Comparison of ENCODE assay signal across 20 cellular contexts in genomic region chr14:22296088-22296487, GRCh38.
A peak's percentile ranks its signal among the peaks of the same experiment; 100 is the strongest.
DNase-seq lines count a peak whose midpoint lies in the region; ATAC-seq and TF ChIP-seq lines count a peak whose summit lies in the region.
"Had no signal": no experiment of that assay in that cellular context is flagged by ENCODE, and none has a peak within 500 bp of the region (broad histone marks: within the 10 kb centered on the region; RNA-seq: fewer than 3 reads in every experiment).

No MANE protein-coding gene starts in this region.

- no peaks in the 10 kb centered on the region for H3K79me1 ChIP-seq in IMR-90 (ENCODE audit: low read depth in 1 of 2, low read length in 2 of 2)

- CTCF ChIA-PET in IMR-90 (lab: Yijun Ruan, JAX) = interaction anchor here (1.0 to 1.6 kb wide), 2 partner anchors 30 to 69 kb away, joined by 3 to 5 read pairs; no protein-coding TSS in a partner anchor

- POLR2A ChIA-PET in IMR-90 (lab: Charles Lee; ENCODE audit: unreplicated experiment) = no interaction called here
- POLR2A ChIA-PET in naive thymus-derived CD8-positive, alpha-beta T cell (lab: Charles Lee) = no interaction called here

- H3K4me1 Mint-ChIP-seq in chondrocyte (ENCODE audit: low read depth) (peaks cover 49% of the 10 kb centered on the region), nephron progenitor cell (peaks cover 19% of the 10 kb centered on the region)
- no peaks in the 10 kb centered on the region for H3K4me1 Mint-ChIP-seq in naive thymus-derived CD8-positive, alpha-beta T cell

- H2BK120ac ChIP-seq in IMR-90 (ENCODE audit: low read depth, low read length) = peak overlapping the region; percentile 31; the same call in 1 of the 2 replicates

- dilution Hi-C loops in IMR-90 (cut with HindIII; ENCODE audit: low sequenced_read_pairs, unreplicated experiment) = no loop called here

- BruUV-seq in IMR-90 (replicated peaks; lab: Mats Ljungman, UMichigan) = no TSS peak

- intact Hi-C loops in IMR-90 (cut with micrococcal nuclease) (loop anchor here (5.0 kb wide), 1 partner anchor 69 kb away; no protein-coding TSS in a partner anchor), left colon (cut with DNase I, micrococcal nuclease) (no loop called here)

- ATAC-seq in IMR-90 (ENCODE audit: low read depth) (no peak), left colon (no peak)
- no peak for ATAC-seq in naive thymus-derived CD8-positive, alpha-beta T cell
- ATAC-seq: CD8-positive, alpha-beta T cell had no signal

- H3K36me3 ChIP-seq in IMR-90 (ENCODE audit: control insufficient read depth, insufficient read depth, low read length) = no peaks in the 10 kb centered on the region
- H3K36me3 ChIP-seq: BLaER1 treated with 17β-estradiol and CSF1 and Interleukin-3, amounts not matched to agents 10 nM and 100 nM; MG63; Peyer's patch had no signal

- no peak overlapping the region for H3K9ac ChIP-seq in IMR-90 (ENCODE audit: low read depth, low read length)
- H3K9ac ChIP-seq: BLaER1 treated with 17β-estradiol and CSF1 and Interleukin-3, amounts not matched to agents 10 nM and 100 nM had no signal

- no peaks in the 10 kb centered on the region for H4K20me1 ChIP-seq in IMR-90 (ENCODE audit: insufficient read depth, low read length)
- H4K20me1 ChIP-seq: BLaER1 treated with 17β-estradiol and CSF1 and Interleukin-3, amounts not matched to agents 10 nM and 100 nM had no signal

- no peak overlapping the region for H2AK9ac ChIP-seq in IMR-90 (replicated peaks; ENCODE audit: low read depth, low read length, poor library complexity)

- no peaks in the 10 kb centered on the region for H3K27me3 ChIP-seq in IMR-90 (ENCODE audit: control insufficient read depth, insufficient read depth, low read length)
- H3K27me3 ChIP-seq: BLaER1 treated with 17β-estradiol and CSF1 and Interleukin-3, amounts not matched to agents 10 nM and 100 nM; MG63; Peyer's patch had no signal

- no peak overlapping the region for H2BK15ac ChIP-seq in IMR-90 (ENCODE audit: low read depth, low read length)

- H3K18ac ChIP-seq in IMR-90 (ENCODE audit: low read depth, low read length) = peak overlapping the region; percentile 68; the same call in 1 of the 2 replicates

- H2AK5ac ChIP-seq in IMR-90 (ENCODE audit: low read depth, low read length) = no peak overlapping the region

- peak overlapping the region; percentile 46; the same call in 1 of the 2 replicates for H3K4ac ChIP-seq in IMR-90 (ENCODE audit: low read depth, low read length)

- no peaks in the 10 kb centered on the region for H3K27me3 Mint-ChIP-seq in chondrocyte (ENCODE audit: low read depth)
- no peaks in the 10 kb centered on the region for H3K27me3 Mint-ChIP-seq in nephron progenitor cell (ENCODE audit: low read depth, poor library complexity)
- peaks cover 0 to 2% (median 0%) of the 10 kb centered on the region in 5 donors for H3K27me3 Mint-ChIP-seq in naive thymus-derived CD8-positive, alpha-beta T cell

- H2BK5ac ChIP-seq in IMR-90 (ENCODE audit: low read depth, low read length, poor library complexity, severe bottlenecking) = no peak overlapping the region

- H3K27ac ChIP-seq in C4-2B (peak overlapping the region; percentile 25; the same call in 1 of the 2 replicates), IMR-90 (ENCODE audit: insufficient read depth, low read length) (no peak overlapping the region)
- H3K27ac ChIP-seq: BLaER1 treated with 17β-estradiol and CSF1 and Interleukin-3, amounts not matched to agents 10 nM and 100 nM; Peyer's patch had no signal

- H3K4me1 ChIP-seq in IMR-90 (ENCODE audit: control insufficient read depth, insufficient read depth, low read length) = peaks cover 14% of the 10 kb centered on the region
- H3K4me1 ChIP-seq: BLaER1 treated with 17β-estradiol and CSF1 and Interleukin-3, amounts not matched to agents 10 nM and 100 nM; Peyer's patch had no signal

- WGBS in IMR-90 (ENCODE audit: extremely low coverage in 2 of 2, insufficient read length in 1 of 2), 2 experiments = no CpG with 5 or more reads among the region's 7 CpGs

- no peak overlapping the region for H2AFZ ChIP-seq in IMR-90 (replicated peaks; ENCODE audit: low read length, poor library complexity)

- peaks cover 7% of the 10 kb centered on the region for H3K36me3 Mint-ChIP-seq in chondrocyte (ENCODE audit: low read depth)
- H3K36me3 Mint-ChIP-seq in nephron progenitor cell (ENCODE audit: low read depth) = no peaks in the 10 kb centered on the region
- H3K36me3 Mint-ChIP-seq in naive thymus-derived CD8-positive, alpha-beta T cell = no peaks in the 10 kb centered on the region
- H3K36me3 Mint-ChIP-seq: CD8-positive, alpha-beta T cell had no signal

- peak overlapping the region; percentile 46 for H3K27ac Mint-ChIP-seq in chondrocyte (ENCODE audit: unreplicated experiment)
- no peak overlapping the region for H3K27ac Mint-ChIP-seq in nephron progenitor cell
- H3K27ac Mint-ChIP-seq in naive thymus-derived CD8-positive, alpha-beta T cell = no peak overlapping the region
- H3K27ac Mint-ChIP-seq: CD8-positive, alpha-beta T cell had no signal

- H3K23ac ChIP-seq in IMR-90 (ENCODE audit: low read depth, low read length) = no peak overlapping the region

- H3K9me1 ChIP-seq in IMR-90 (ENCODE audit: insufficient read depth, low read length) = no peaks in the 10 kb centered on the region

- no peak overlapping the region for H3K14ac ChIP-seq in IMR-90 (replicated peaks; ENCODE audit: low read depth, low read length)

- H3K4me3 ChIP-seq in IMR-90 (ENCODE audit: insufficient read depth, low read depth, low read length) = no peak overlapping the region
- H3K4me3 ChIP-seq: BLaER1 treated with 17β-estradiol and CSF1 and Interleukin-3, amounts not matched to agents 10 nM and 100 nM; MG63; Peyer's patch had no signal

- H4K5ac ChIP-seq in IMR-90 (ENCODE audit: low read depth, low read length) = peak overlapping the region; percentile 60; the same call in 1 of the 2 replicates

- no peaks in the 10 kb centered on the region for H3K9me3 ChIP-seq in IMR-90 (ENCODE audit: control insufficient read depth, insufficient read depth, low read length)
- H3K9me3 ChIP-seq: BLaER1 treated with 17β-estradiol and CSF1 and Interleukin-3, amounts not matched to agents 10 nM and 100 nM; MG63; Peyer's patch had no signal

- DNase-seq in IMR-90 (no peak), chondrocyte (ENCODE audit: low spot score) (no peak), nephron progenitor cell (no peak), left colon (no peak), Ammon's horn (ENCODE audit: low spot score) (no peak), erythroblast (lab: John Stamatoyannopoulos, UW) (no peak)
- DNase-seq in naive thymus-derived CD8-positive, alpha-beta T cell = no peak
- DNase-seq: CD8-positive, alpha-beta T cell; GF-D8; Karpas-422; MG63; NCI-H1417; NCI-H1694 treated with DMSO at 0.1 percent for 48 hours; NCI-H2081 treated with DMSO at 0.1 percent for 48 hours; NCI-H2227 treated with DMSO at 0.1 percent for 48 hours; NCI-H774; NK-92 treated with Interleukin-12 subunit alpha and Interleukin-12 subunit beta, amount 100 ng/mL, for 24 hours; Peyer's patch had no signal

- H4K8ac ChIP-seq in IMR-90 (ENCODE audit: low read depth in 2 of 2, low read length in 2 of 2) = no peak overlapping the region

- TF ChIP-seq CTCF in C4-2B (conservative IDR thresholded peaks at IDR 0.05) = no peak
- no peak for TF ChIP-seq CTCF in IMR-90 (conservative IDR thresholded peaks at IDR 0.05; ENCODE audit: low read depth, low read length)
- TF ChIP-seq CTCF in chondrocyte (IDR thresholded peaks at IDR 0.05) = no peak
- no peak for TF ChIP-seq CTCF in nephron progenitor cell (IDR thresholded peaks at IDR 0.05)

- no peak overlapping the region for H3K56ac ChIP-seq in IMR-90 (ENCODE audit: extremely low read depth, insufficient read depth, low read length)

- no peak for TF ChIP-seq POLR2A in IMR-90 (IDR thresholded peaks at IDR 0.05; ENCODE audit: low read depth, low read length)
- TF ChIP-seq POLR2A in erythroblast (IDR thresholded peaks at IDR 0.05; ENCODE audit: low read length) = no peak

- 0 out of 2 replicates have a peak overlapping the region, but pooled peaks have one; percentile 22 for H2BK20ac ChIP-seq in IMR-90 (ENCODE audit: low read depth, low read length)

- no peak overlapping the region for H4K91ac ChIP-seq in IMR-90 (ENCODE audit: insufficient read depth, low read depth, low read length)

- H3K9me3 Mint-ChIP-seq in chondrocyte (ENCODE audit: low read depth) (peaks cover 12% of the 10 kb centered on the region), nephron progenitor cell (peaks cover 3% of the 10 kb centered on the region)
- H3K9me3 Mint-ChIP-seq in naive thymus-derived CD8-positive, alpha-beta T cell = no peaks in the 10 kb centered on the region
- H3K9me3 Mint-ChIP-seq: CD8-positive, alpha-beta T cell had no signal

- in situ Hi-C loops in IMR-90 (cut with MboI; ENCODE audit: low sequenced_read_pairs) = no loop called here

- peak overlapping the region; percentile 7; the same call in 1 of the 2 replicates for H3K4me2 ChIP-seq in IMR-90 (ENCODE audit: low read depth, low read length)
- H3K4me2 ChIP-seq: BLaER1 treated with 17β-estradiol and CSF1 and Interleukin-3, amounts not matched to agents 10 nM and 100 nM had no signal

- H3K4me3 Mint-ChIP-seq in chondrocyte (ENCODE audit: unreplicated experiment) (no peak overlapping the region), nephron progenitor cell (peak overlapping the region; percentile 24)
- H3K4me3 Mint-ChIP-seq in naive thymus-derived CD8-positive, alpha-beta T cell = no peak overlapping the region
- H3K4me3 Mint-ChIP-seq: CD8-positive, alpha-beta T cell had no signal

- TF ChIP-seq RAD21 in IMR-90 (IDR thresholded peaks at IDR 0.05; ENCODE audit: low read length) = no peak

TF ChIP-seq in IMR-90, 13 proteins besides CTCF, POLR2A, EP300 and RAD21 (continues in another document):
- TF ChIP-seq CHD1 (IDR thresholded peaks at IDR 0.05; ENCODE audit: low read depth, low read length) = no peak
- no peak for TF ChIP-seq MXI1 (IDR thresholded peaks at IDR 0.05; ENCODE audit: borderline replicate concordance, low read depth, low read length)
- TF ChIP-seq BHLHE40 (IDR thresholded peaks at IDR 0.05; ENCODE audit: low read depth, low read length) = no peak
- TF ChIP-seq RCOR1 (IDR thresholded peaks at IDR 0.05; ENCODE audit: insufficient replicate concordance, low read length) = no peak
- TF ChIP-seq ELK1 (IDR thresholded peaks at IDR 0.05; ENCODE audit: borderline replicate concordance, low read depth, low read length) = no peak
- TF ChIP-seq CEBPB (IDR thresholded peaks at IDR 0.05; ENCODE audit: low read depth, low read length) = no peak
- TF ChIP-seq RFX5 (IDR thresholded peaks at IDR 0.05; ENCODE audit: low read depth, low read length) = no peak
- TF ChIP-seq MAFK (IDR thresholded peaks at IDR 0.05; ENCODE audit: low read depth, low read length) = no peak
- TF ChIP-seq NFE2L2 (IDR thresholded peaks at IDR 0.05; ENCODE audit: low read depth, low read length) = no peak
